In genomic region chr14:50947446-50947845, GRCh38 we compare ENCODE assay signal across 19 cellular contexts. TPM values are rescaled to one million over a fixed set of nuclear protein-coding genes. Genes with fewer than 3 reads are reported as not detected.
A peak's percentile ranks its signal among the peaks of the same experiment; 100 is the strongest.
DNase-seq lines count a peak whose midpoint lies in the region; ATAC-seq and TF ChIP-seq lines count a peak whose summit lies in the region.
"Had no signal": no experiment of that assay in that cellular context is flagged by ENCODE, and none has a peak within 500 bp of the region (broad histone marks: within the 10 kb centered on the region; RNA-seq: fewer than 3 reads in every experiment).

No MANE protein-coding gene starts in this region.

- H3K9me3 ChIP-seq in mammary epithelial cell (replicated peaks; ENCODE audit: insufficient read depth, low read length) = no peaks in the 10 kb centered on the region
- H3K9me3 ChIP-seq in breast epithelium = no peaks in the 10 kb centered on the region
- H3K9me3 ChIP-seq in mesenchymal stem cell (ENCODE audit: control insufficient read depth, low read length) = no peaks in the 10 kb centered on the region
- no peaks in the 10 kb centered on the region for H3K9me3 ChIP-seq in effector memory CD4-positive, alpha-beta T cell (ENCODE audit: control insufficient read depth, low read length)

- no peak for ATAC-seq in HG03280 (IDR thresholded peaks at IDR 0.05; ENCODE audit: unreplicated experiment)
- no peak for ATAC-seq in activated T-helper 17 cell treated with anti-CD3 and anti-CD28 coated beads, Interleukin-2, amount 50 U/mL, for 72 hours (replicated peaks)
- ATAC-seq: activated CD8-positive, alpha-beta memory T cell treated with anti-CD3 and anti-CD28 coated beads, Interleukin-2, amount 10 ng/mL, durations not matched to agents 7 days and 5 days; Panc1 had no signal

- intact Hi-C loops in mammary epithelial cell (cut with micrococcal nuclease) = no loop called here
- intact Hi-C loops in breast epithelium (cut with DNase I; ENCODE audit: low total_unique reads) = no loop called here

- no peak overlapping the region for H3K27ac ChIP-seq in mammary epithelial cell (ENCODE audit: insufficient read depth, low read depth, low read length)
- no peak overlapping the region for H3K27ac ChIP-seq in breast epithelium
- H3K27ac ChIP-seq in mesenchymal stem cell (ENCODE audit: low read length, poor library complexity, severe bottlenecking) = no peak overlapping the region
- no peak overlapping the region for H3K27ac ChIP-seq in effector memory CD4-positive, alpha-beta T cell (ENCODE audit: insufficient read depth, low read length, poor library complexity, severe bottlenecking)

- H3K14ac ChIP-seq in mesenchymal stem cell (ENCODE audit: low read length in 2 of 2) = no peak overlapping the region

- no peaks in the 10 kb centered on the region for H3K9me3 Mint-ChIP-seq in chondrocyte (ENCODE audit: low read depth)
- peaks cover 4% of the 10 kb centered on the region for H3K9me3 Mint-ChIP-seq in type B pancreatic cell
- no peaks in the 10 kb centered on the region for H3K9me3 Mint-ChIP-seq in activated T-helper 17 cell treated with anti-CD3 and anti-CD28 coated beads, Interleukin-2, amount 50 U/mL, for 72 hours

- H2BK5ac ChIP-seq in mesenchymal stem cell (ENCODE audit: low read depth, low read length, poor library complexity, severe bottlenecking) = no peak overlapping the region

- no peak overlapping the region for H4K91ac ChIP-seq in mesenchymal stem cell (ENCODE audit: low read length)

- no peak overlapping the region for H3K9ac ChIP-seq in mammary epithelial cell (ENCODE audit: insufficient read depth, low read length)
- no peak overlapping the region for H3K9ac ChIP-seq in mesenchymal stem cell (ENCODE audit: low read length)

- no peak overlapping the region for H3K4me3 ChIP-seq in mammary epithelial cell (replicated peaks in 1 of 3; ENCODE audit: insufficient read depth in 1 of 3, low read depth in 2 of 3, low read length in 3 of 3)
- no peak overlapping the region for H3K4me3 ChIP-seq in breast epithelium
- no peak overlapping the region for H3K4me3 ChIP-seq in mesenchymal stem cell (ENCODE audit: insufficient read depth in 1 of 2, low read depth in 1 of 2, low read length in 2 of 2)
- H3K4me3 ChIP-seq in effector memory CD4-positive, alpha-beta T cell (ENCODE audit: insufficient read depth, low read depth, low read length, poor library complexity, severe bottlenecking) = no peak overlapping the region

- H3K4me1 ChIP-seq in mammary epithelial cell (ENCODE audit: insufficient read depth, low read length) (peaks cover 6% of the 10 kb centered on the region), breast epithelium (no peaks in the 10 kb centered on the region), mesenchymal stem cell (ENCODE audit: control insufficient read depth, insufficient read depth, low read depth, low read length) (peaks cover 7% of the 10 kb centered on the region)
- peaks cover 12% of the 10 kb centered on the region for H3K4me1 ChIP-seq in effector memory CD4-positive, alpha-beta T cell (ENCODE audit: control insufficient read depth, insufficient read depth, low read length, poor library complexity, severe bottlenecking)

- no peak overlapping the region for H3K4me2 ChIP-seq in mammary epithelial cell (ENCODE audit: insufficient read depth, low read depth, low read length)
- H3K4me2 ChIP-seq in mesenchymal stem cell (ENCODE audit: low read length, poor library complexity, severe bottlenecking) = no peak overlapping the region

- no TSS peak for BruUV-seq in mammary epithelial cell (replicated peaks; lab: Mats Ljungman, UMichigan)

- no peak overlapping the region for H3K4ac ChIP-seq in mesenchymal stem cell (ENCODE audit: low read depth in 1 of 2, low read length in 2 of 2)

- no peak overlapping the region for H3K23ac ChIP-seq in mesenchymal stem cell (ENCODE audit: low read length in 2 of 2)

- H2AK5ac ChIP-seq in mesenchymal stem cell (ENCODE audit: low read length, severe bottlenecking) = no peak overlapping the region

- H2BK12ac ChIP-seq in mesenchymal stem cell (ENCODE audit: low read length in 2 of 2) = no peak overlapping the region

- peaks cover 2% of the 10 kb centered on the region for H3K79me1 ChIP-seq in mesenchymal stem cell (replicated peaks; ENCODE audit: low read length, poor library complexity, severe bottlenecking)

- H3K36me3 ChIP-seq in mammary epithelial cell (ENCODE audit: insufficient read depth, low read length) = peaks cover 2% of the 10 kb centered on the region
- no peaks in the 10 kb centered on the region for H3K36me3 ChIP-seq in breast epithelium
- peaks cover 0 to 2% of the 10 kb centered on the region in 2 experiments for H3K36me3 ChIP-seq in mesenchymal stem cell (ENCODE audit: control insufficient read depth in 1 of 2, insufficient read depth in 2 of 2, low read depth in 1 of 2, low read length in 2 of 2)
- H3K36me3 ChIP-seq in effector memory CD4-positive, alpha-beta T cell (ENCODE audit: control insufficient read depth, insufficient read depth, low read length) = no peaks in the 10 kb centered on the region

- H3K4me1 Mint-ChIP-seq in chondrocyte (ENCODE audit: low read depth) (peaks cover 31% of the 10 kb centered on the region), type B pancreatic cell (ENCODE audit: unreplicated experiment) (peaks cover 21% of the 10 kb centered on the region)
- H3K4me1 Mint-ChIP-seq in activated T-helper 17 cell treated with anti-CD3 and anti-CD28 coated beads, Interleukin-2, amount 50 U/mL, for 72 hours = no peaks in the 10 kb centered on the region

- TF ChIP-seq POLR2A in breast epithelium (IDR thresholded peaks at IDR 0.05) = no peak

- H2AFZ ChIP-seq in mammary epithelial cell (ENCODE audit: low read depth, low read length) (no peak overlapping the region), mesenchymal stem cell (ENCODE audit: low read depth, low read length) (peak overlapping the region; percentile 19)

- H3K4me3 Mint-ChIP-seq in chondrocyte (ENCODE audit: unreplicated experiment) (no peak overlapping the region), type B pancreatic cell (no peak overlapping the region)
- H3K4me3 Mint-ChIP-seq in activated T-helper 17 cell treated with anti-CD3 and anti-CD28 coated beads, Interleukin-2, amount 50 U/mL, for 72 hours = no peak overlapping the region
- H3K4me3 Mint-ChIP-seq: activated CD8-positive, alpha-beta memory T cell treated with anti-CD3 and anti-CD28 coated beads, Interleukin-2, amount 10 ng/mL, durations not matched to agents 7 days and 5 days; CD8-positive, alpha-beta memory T cell had no signal

- no peaks in the 10 kb centered on the region for H4K20me1 ChIP-seq in mammary epithelial cell (ENCODE audit: insufficient read depth, low read length)

- CTCF ChIA-PET in mammary epithelial cell (lab: Charles Lee; ENCODE audit: low non-redundant PET) = no interaction called here

- H3K27me3 ChIP-seq in mammary epithelial cell (ENCODE audit: insufficient read depth, low read length) (no peaks in the 10 kb centered on the region), breast epithelium (no peaks in the 10 kb centered on the region), mesenchymal stem cell (ENCODE audit: control insufficient read depth in 1 of 2, insufficient read depth in 1 of 2, low read length in 2 of 2) (no peaks in the 10 kb centered on the region)
- peaks cover 16% of the 10 kb centered on the region for H3K27me3 ChIP-seq in effector memory CD4-positive, alpha-beta T cell (replicated peaks; ENCODE audit: control insufficient read depth, insufficient read depth, low read length, poor library complexity, severe bottlenecking)

- no peaks in the 10 kb centered on the region for H3K36me3 Mint-ChIP-seq in chondrocyte (ENCODE audit: low read depth)
- H3K36me3 Mint-ChIP-seq in type B pancreatic cell = no peaks in the 10 kb centered on the region
- peaks cover 4% of the 10 kb centered on the region for H3K36me3 Mint-ChIP-seq in activated T-helper 17 cell treated with anti-CD3 and anti-CD28 coated beads, Interleukin-2, amount 50 U/mL, for 72 hours (ENCODE audit: low read depth)
- H3K36me3 Mint-ChIP-seq: activated CD8-positive, alpha-beta memory T cell treated with anti-CD3 and anti-CD28 coated beads, Interleukin-2, amount 10 ng/mL, durations not matched to agents 7 days and 5 days had no signal

- H3K27me3 Mint-ChIP-seq in chondrocyte (ENCODE audit: low read depth) = no peaks in the 10 kb centered on the region
- peaks cover 6% of the 10 kb centered on the region for H3K27me3 Mint-ChIP-seq in type B pancreatic cell
- peaks cover 18% of the 10 kb centered on the region for H3K27me3 Mint-ChIP-seq in activated T-helper 17 cell treated with anti-CD3 and anti-CD28 coated beads, Interleukin-2, amount 50 U/mL, for 72 hours

- H3K79me2 ChIP-seq in mammary epithelial cell (ENCODE audit: insufficient read depth, low read length) = peaks cover 17% of the 10 kb centered on the region

- TF ChIP-seq CTCF in mammary epithelial cell (conservative IDR thresholded peaks at IDR 0.05 in 1 of 2, IDR thresholded peaks at IDR 0.05 in 1 of 2; ENCODE audit: extremely low read depth in 1 of 2, insufficient read depth in 1 of 2, low read depth in 1 of 2, low read length in 2 of 2) = no peak
- no peak for TF ChIP-seq CTCF in breast epithelium (IDR thresholded peaks at IDR 0.05)
- TF ChIP-seq CTCF in chondrocyte (IDR thresholded peaks at IDR 0.05) = no peak
- TF ChIP-seq CTCF in type B pancreatic cell (conservative IDR thresholded peaks at IDR 0.05) = no peak

- WGBS in mammary epithelial cell (ENCODE audit: low coverage, missing lambda C conversion rate) = 84% methylated on average over 4 of the region's 4 CpGs
- WGBS in mesenchymal stem cell = 69% methylated on average over 4 of the region's 4 CpGs

- in situ Hi-C loops in mammary epithelial cell (cut with MboI; ENCODE audit: low sequenced_read_pairs in 2 of 2) = loop anchor here in 1 of 2 donors (25.0 kb wide), 1 partner anchor 840 kb away; no protein-coding TSS in a partner anchor

- no peak overlapping the region for H4K8ac ChIP-seq in mesenchymal stem cell (ENCODE audit: low read length)

- dilution Hi-C loops in mammary epithelial cell (cut with HindIII; ENCODE audit: low sequenced_read_pairs) = no loop called here

- peak; percentile 14 for DNase-seq in mammary epithelial cell
- no peak for DNase-seq in breast epithelium (ENCODE audit: low spot score in 2 of 2)
- no peak for DNase-seq in chondrocyte (ENCODE audit: low spot score)
- DNase-seq in mesenchymal stem cell = no peak
- no peak for DNase-seq in type B pancreatic cell (ENCODE audit: extremely low spot score, unreplicated experiment)
- DNase-seq in effector memory CD4-positive, alpha-beta T cell = no peak
- DNase-seq: activated CD4-positive, CD25-positive, alpha-beta regulatory T cell; activated CD8-positive, alpha-beta memory T cell treated with anti-CD3 and anti-CD28 coated beads, Interleukin-2, amount 10 ng/mL, durations not matched to agents 7 days and 5 days; activated gamma-delta T cell treated with Interleukin-2 at 50 U/mL for 16 hours; CD8-positive, alpha-beta memory T cell; head of caudate nucleus; KG1; kidney; NCI-H1436; NCI-H524; T-helper 1 cell had no signal

- H3K18ac ChIP-seq in mesenchymal stem cell (ENCODE audit: low read depth in 1 of 2, low read length in 2 of 2) = no peak overlapping the region

- H2BK120ac ChIP-seq in mesenchymal stem cell (ENCODE audit: low read depth, low read length) = no peak overlapping the region

- H3K27ac Mint-ChIP-seq in chondrocyte (ENCODE audit: unreplicated experiment) (peak overlapping the region; percentile 77), type B pancreatic cell (peak overlapping the region; percentile 48)
- no peak overlapping the region for H3K27ac Mint-ChIP-seq in activated T-helper 17 cell treated with anti-CD3 and anti-CD28 coated beads, Interleukin-2, amount 50 U/mL, for 72 hours
- H3K27ac Mint-ChIP-seq: activated CD8-positive, alpha-beta memory T cell treated with anti-CD3 and anti-CD28 coated beads, Interleukin-2, amount 10 ng/mL, durations not matched to agents 7 days and 5 days had no signal

- H2BK15ac ChIP-seq in mesenchymal stem cell (ENCODE audit: low read depth, poor library complexity, severe bottlenecking) = no peak overlapping the region

RNA-seq across cellular contexts. Expression of gene PYGL, which starts 3.2 kb away (rescaled TPM):
- 100 to 1,000 TPM; 102 to 146 TPM for total RNA-seq in mammary epithelial cell
- 132 TPM for polyA plus RNA-seq in mammary epithelial cell
- polyA minus RNA-seq in mammary epithelial cell = 155 TPM
- 100 to 1,000 TPM in 1 of 3 donors, 10 to 100 TPM in 2; 53.6 to 126 (median 57.4) TPM for total RNA-seq in breast epithelium
- 97.7 to 122 TPM (median 120 TPM) in 3 replicates for total RNA-seq in chondrocyte
- polyA plus RNA-seq in mesenchymal stem cell (2013, experiment 1 of 2) = 30.1 TPM
- 30.8 TPM for polyA plus RNA-seq in mesenchymal stem cell (2013, experiment 2 of 2)
- total RNA-seq in type B pancreatic cell (ENCODE audit: low replicate concordance) = 27.3 and 38.8 TPM in 2 replicates
- 1 to 10 TPM in 1 of 2 donors, under 1 TPM in 1; 0.26 to 3.9 TPM for total RNA-seq in activated T-helper 17 cell treated with anti-CD3 and anti-CD28 coated beads, Interleukin-2, amount 50 U/mL, for 72 hours
- polyA plus RNA-seq: CD8-positive, alpha-beta memory T cell had no signal
